In genomic region chr17:48579738-48580543, GRCh38 we compare ENCODE assay signal across 2 cellular contexts.
TF ChIP-seq lines count a peak whose summit lies in the region.

No MANE protein-coding gene starts in this region.

TF ChIP-seq in SK-N-SH, 30 proteins besides CTCF, POLR2A, EP300 and RAD21 (continued from another document):
- no peak for TF ChIP-seq REST (IDR thresholded peaks at IDR 0.05; ENCODE audit: low read depth, low read length)

TF ChIP-seq in SK-N-SH treated with all-trans-retinoic acid at 6 μM for 48 hours, 23 proteins besides CTCF, POLR2A, EP300 and RAD21 (continued from another document):
- TF ChIP-seq POU6F1 (CRISPR knock-in tag; IDR thresholded peaks at IDR 0.05; ENCODE audit: borderline replicate concordance, low read depth) (no peak), ZNF565 (CRISPR knock-in tag; conservative IDR thresholded peaks at IDR 0.05; ENCODE audit: low read depth) (no peak), TSHZ2 (CRISPR knock-in tag; IDR thresholded peaks at IDR 0.05) (no peak), CSDC2 (CRISPR knock-in tag; IDR thresholded peaks at IDR 0.05) (no peak), SNAI2 (CRISPR knock-in tag; IDR thresholded peaks at IDR 0.05) (no peak), PPARA (CRISPR knock-in tag; IDR thresholded peaks at IDR 0.05; ENCODE audit: borderline replicate concordance) (no peak), BACH2 (CRISPR knock-in tag; IDR thresholded peaks at IDR 0.05; ENCODE audit: borderline replicate concordance) (no peak), OSR1 (CRISPR knock-in tag; IDR thresholded peaks at IDR 0.05) (no peak), ZNF8 (CRISPR knock-in tag; IDR thresholded peaks at IDR 0.05) (no peak)
